In the genomic region with DNA sequence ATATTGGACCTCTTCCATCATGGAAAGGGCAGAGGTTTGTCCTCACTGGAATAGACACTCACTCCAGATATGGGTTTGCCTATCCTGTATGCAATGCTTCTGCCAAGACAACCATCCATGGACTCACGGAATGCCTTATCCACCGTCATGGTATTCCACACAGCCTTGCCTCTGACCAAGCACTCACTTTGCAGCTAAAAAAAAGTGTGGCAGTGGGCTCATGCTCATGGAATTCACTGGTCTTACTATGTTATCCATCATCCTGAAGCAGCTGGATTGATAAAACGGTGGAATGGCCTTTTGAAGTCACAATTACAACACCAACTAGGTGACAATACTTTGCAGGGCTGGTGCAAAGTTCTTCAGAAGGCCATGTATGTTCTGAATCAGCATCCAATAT, we compare ENCODE assay signal across 4 cellular contexts. TPM values are rescaled to one million over a fixed set of nuclear protein-coding genes. Genes with fewer than 3 reads are reported as not detected.
"Had no signal": no experiment of that assay in that cellular context is flagged by ENCODE, and none has a peak within 500 bp of the region (broad histone marks: within the 10 kb centered on the region; RNA-seq: fewer than 3 reads in every experiment).

No MANE protein-coding gene starts in this region.

RNA-seq across cellular contexts. Expression of gene GOLT1A, which starts 25.6 kb away (rescaled TPM):
- total RNA-seq: HT1080, IMR-90, K562 had no signal
- polyA plus RNA-seq: IgD-negative memory B cell, K562 had no signal

RNA-seq across cellular contexts. Expression of gene KISS1, which starts 43.1 kb away (rescaled TPM):
- total RNA-seq: HT1080, K562 had no signal
- polyA plus RNA-seq: IgD-negative memory B cell had no signal
